In the genomic region with DNA sequence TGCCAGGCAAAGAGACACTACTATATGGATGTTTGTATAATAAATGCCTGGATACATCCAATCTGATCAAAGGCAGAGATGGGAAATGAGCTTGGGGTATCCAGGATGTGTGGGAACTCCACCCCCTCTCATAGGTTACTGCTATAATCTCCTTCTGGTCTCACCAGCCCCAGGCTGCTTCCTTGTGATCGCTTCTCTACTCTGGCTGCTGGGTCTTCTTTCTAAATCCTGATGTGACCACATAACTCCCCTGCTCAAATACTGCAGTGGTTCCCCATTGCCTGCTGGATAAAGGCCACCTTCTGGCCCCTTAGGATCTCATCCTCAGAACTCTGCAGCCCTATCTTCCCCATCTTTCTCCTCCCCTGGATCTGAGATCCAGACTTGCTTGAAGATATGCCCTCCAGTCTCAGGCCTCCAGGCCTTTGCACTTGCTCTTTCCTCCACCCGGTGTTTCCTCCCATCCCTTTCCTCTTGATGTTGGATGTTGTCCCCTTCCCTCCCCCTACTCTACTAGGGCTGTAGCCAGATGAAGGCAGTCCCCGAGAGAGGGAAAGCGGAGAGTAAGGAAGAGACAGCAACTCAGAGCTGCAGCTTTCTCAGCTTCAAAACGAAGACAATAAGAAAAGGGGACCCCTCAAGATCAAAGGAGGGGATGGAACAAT, we compare ENCODE assay signal across 11 cellular contexts. TPM values are rescaled to one million over a fixed set of nuclear protein-coding genes. Genes with fewer than 3 reads are reported as not detected.
DNase-seq lines count a peak whose midpoint lies in the region; ATAC-seq and TF ChIP-seq lines count a peak whose summit lies in the region.
"Had no signal": no experiment of that assay in that cellular context is flagged by ENCODE, and none has a peak within 500 bp of the region (broad histone marks: within the 10 kb centered on the region; RNA-seq: fewer than 3 reads in every experiment).

No MANE protein-coding gene starts in this region.

- H3K4me3 ChIP-seq in ectodermal cell (ENCODE audit: insufficient read depth, low read depth, low read length), result peak overlapping the region; percentile 5
- H3K4me3 ChIP-seq: mucosa of descending colon had no signal

- H3K27me3 ChIP-seq in ectodermal cell (ENCODE audit: control insufficient read depth, insufficient read depth, low read length, poor library complexity, severe bottlenecking), result peaks cover 36% of the 10 kb centered on the region

- H3K4me1 ChIP-seq in ectodermal cell (ENCODE audit: control insufficient read depth, insufficient read depth, low read length), result peaks cover 9% of the 10 kb centered on the region

- WGBS in ectodermal cell, 2 experiments, result 15 to 18% methylated on average over 5 of the region's 5 CpGs

- no peaks in the 10 kb centered on the region for H3K36me3 Mint-ChIP-seq in activated CD4-positive, alpha-beta T cell treated with anti-CD3 and anti-CD28 coated beads, Interleukin-2, amount 10 ng/mL, durations not matched to agents 7 days and 5 days (ENCODE audit: low read depth)
- no peaks in the 10 kb centered on the region for H3K36me3 Mint-ChIP-seq in activated CD4-positive, alpha-beta T cell treated with anti-CD3 and anti-CD28 coated beads for 36 hours (ENCODE audit: low read depth)
- H3K36me3 Mint-ChIP-seq in osteocyte (ENCODE audit: unreplicated experiment), result no peaks in the 10 kb centered on the region

- H3K9me3 Mint-ChIP-seq in activated CD4-positive, alpha-beta T cell treated with anti-CD3 and anti-CD28 coated beads, Interleukin-2, amount 10 ng/mL, durations not matched to agents 7 days and 5 days, result no peaks in the 10 kb centered on the region
- H3K9me3 Mint-ChIP-seq in activated CD4-positive, alpha-beta T cell treated with anti-CD3 and anti-CD28 coated beads for 36 hours (ENCODE audit: low read depth), result no peaks in the 10 kb centered on the region
- no peaks in the 10 kb centered on the region for H3K9me3 Mint-ChIP-seq in osteocyte (ENCODE audit: unreplicated experiment)

- peak overlapping the region; percentile 45 for H3K4me3 Mint-ChIP-seq in activated CD4-positive, alpha-beta T cell treated with anti-CD3 and anti-CD28 coated beads, Interleukin-2, amount 10 ng/mL, durations not matched to agents 7 days and 5 days
- no peak overlapping the region for H3K4me3 Mint-ChIP-seq in activated CD4-positive, alpha-beta T cell treated with anti-CD3 and anti-CD28 coated beads for 36 hours
- H3K4me3 Mint-ChIP-seq in osteocyte (ENCODE audit: unreplicated experiment), result peak overlapping the region; percentile 44

- intact Hi-C loops in activated CD4-positive, alpha-beta T cell treated with anti-CD3 and anti-CD28 coated beads for 36 hours (cut with DNase I, micrococcal nuclease), result no loop called here

- DNase-seq in activated CD4-positive, alpha-beta T cell treated with anti-CD3 and anti-CD28 coated beads, Interleukin-2, amount 10 ng/mL, durations not matched to agents 7 days and 5 days, result no peak
- DNase-seq in activated CD4-positive, alpha-beta T cell treated with anti-CD3 and anti-CD28 coated beads for 36 hours, result no peak
- DNase-seq in NCI-H2227 (lab: John Stamatoyannopoulos, UW; ENCODE audit: unreplicated experiment) (peak; percentile 50), osteocyte (ENCODE audit: extremely low spot score, unreplicated experiment) (no peak), SIG-M5 treated with dmso at 0.1 percent for 504 hours (lab: John Stamatoyannopoulos, UW; ENCODE audit: unreplicated experiment) (no peak), DMS114 treated with DMSO at 0.1 percent for 48 hours (lab: John Stamatoyannopoulos, UW; ENCODE audit: unreplicated experiment) (no peak), kidney glomerular epithelial cell (lab: John Stamatoyannopoulos, UW) (no peak)
- DNase-seq: cortex of kidney, T1000 had no signal

- no peaks in the 10 kb centered on the region for H3K36me3 ChIP-seq in ectodermal cell (ENCODE audit: control insufficient read depth, insufficient read depth, low read length)

- H3K27ac Mint-ChIP-seq in activated CD4-positive, alpha-beta T cell treated with anti-CD3 and anti-CD28 coated beads, Interleukin-2, amount 10 ng/mL, durations not matched to agents 7 days and 5 days, result no peak overlapping the region
- no peak overlapping the region for H3K27ac Mint-ChIP-seq in activated CD4-positive, alpha-beta T cell treated with anti-CD3 and anti-CD28 coated beads for 36 hours
- H3K27ac Mint-ChIP-seq in osteocyte (ENCODE audit: unreplicated experiment), result no peak overlapping the region

- ATAC-seq in activated CD4-positive, alpha-beta T cell treated with anti-CD3 and anti-CD28 coated beads for 36 hours, result no peak
- ATAC-seq: mucosa of descending colon had no signal

- H3K27me3 Mint-ChIP-seq in activated CD4-positive, alpha-beta T cell treated with anti-CD3 and anti-CD28 coated beads, Interleukin-2, amount 10 ng/mL, durations not matched to agents 7 days and 5 days, result peaks cover 43% of the 10 kb centered on the region
- H3K27me3 Mint-ChIP-seq in activated CD4-positive, alpha-beta T cell treated with anti-CD3 and anti-CD28 coated beads for 36 hours, result peaks cover 55% of the 10 kb centered on the region
- peaks cover 56% of the 10 kb centered on the region for H3K27me3 Mint-ChIP-seq in osteocyte (ENCODE audit: unreplicated experiment)

- H3K4me1 Mint-ChIP-seq in activated CD4-positive, alpha-beta T cell treated with anti-CD3 and anti-CD28 coated beads, Interleukin-2, amount 10 ng/mL, durations not matched to agents 7 days and 5 days, result peaks cover 5% of the 10 kb centered on the region
- H3K4me1 Mint-ChIP-seq in activated CD4-positive, alpha-beta T cell treated with anti-CD3 and anti-CD28 coated beads for 36 hours, result peaks cover 2% of the 10 kb centered on the region
- H3K4me1 Mint-ChIP-seq in osteocyte (ENCODE audit: unreplicated experiment), result peaks cover 3% of the 10 kb centered on the region

- H3K27ac ChIP-seq in ectodermal cell (ENCODE audit: insufficient read depth, low read depth, low read length, poor library complexity, severe bottlenecking), result no peak overlapping the region

- POLR2A ChIA-PET in activated CD4-positive, alpha-beta T cell treated with anti-CD3 and anti-CD28 coated beads, Interleukin-2, amount 10 ng/mL, durations not matched to agents 7 days and 5 days (lab: Charles Lee), result no interaction called here
- POLR2A ChIA-PET in activated CD4-positive, alpha-beta T cell treated with anti-CD3 and anti-CD28 coated beads for 36 hours (lab: Charles Lee), result interaction anchor here (0.6 kb wide), 1 partner anchor 177 kb away, joined by 3 read pairs; no protein-coding TSS in a partner anchor

- CTCF ChIA-PET in activated CD4-positive, alpha-beta T cell treated with anti-CD3 and anti-CD28 coated beads, Interleukin-2, amount 10 ng/mL, durations not matched to agents 7 days and 5 days (lab: Charles Lee), result interaction anchor here (1.9 kb wide), 1 partner anchor 8 kb away, joined by 5 read pairs; no protein-coding TSS in a partner anchor
- CTCF ChIA-PET in activated CD4-positive, alpha-beta T cell treated with anti-CD3 and anti-CD28 coated beads for 36 hours (lab: Charles Lee), result interaction anchor here (0.6 to 1.1 kb wide), 5 partner anchors 9 to 226 kb away, joined by 3 to 5 read pairs (median 4); a partner anchor contains a TSS

- no peak for TF ChIP-seq CTCF in osteocyte (IDR thresholded peaks at IDR 0.05)

- no peaks in the 10 kb centered on the region for H3K9me3 ChIP-seq in ectodermal cell (ENCODE audit: control insufficient read depth, low read length)
- H3K9me3 ChIP-seq: mucosa of descending colon had no signal

RNA-seq across cellular contexts. Expression of a gene that starts 0.8 kb away (rescaled TPM):
- under 1 TPM in 1 of 2 experiments, not detected in 1; 0.05 TPM for total RNA-seq in activated CD4-positive, alpha-beta T cell treated with anti-CD3 and anti-CD28 coated beads, Interleukin-2, amount 10 ng/mL, durations not matched to agents 7 days and 5 days
- total RNA-seq in activated CD4-positive, alpha-beta T cell treated with anti-CD3 and anti-CD28 coated beads for 36 hours, result under 1 TPM in 1 of 2 experiments, not detected in 1; 0.02 TPM
- polyA plus RNA-seq in ectodermal cell (2013, experiment 1 of 4), result 0.69 TPM
- polyA plus RNA-seq in ectodermal cell (2013, experiment 2 of 4), result 0.57 TPM
- polyA plus RNA-seq in ectodermal cell (2013, experiment 3 of 4), result 0.53 TPM
- 0.89 TPM for polyA plus RNA-seq in ectodermal cell (2013, experiment 4 of 4)
- total RNA-seq in osteocyte, result not detected in 2 replicates

RNA-seq across cellular contexts. Expression of a gene that starts 15.3 kb away (rescaled TPM):
- total RNA-seq in activated CD4-positive, alpha-beta T cell treated with anti-CD3 and anti-CD28 coated beads, Interleukin-2, amount 10 ng/mL, durations not matched to agents 7 days and 5 days, result 10 to 100 TPM; 12.9 to 13.9 TPM
- total RNA-seq in activated CD4-positive, alpha-beta T cell treated with anti-CD3 and anti-CD28 coated beads for 36 hours, result 10 to 100 TPM; 12.8 to 18.4 TPM
- polyA plus RNA-seq in ectodermal cell (2013, experiment 1 of 4), result 23.0 TPM
- polyA plus RNA-seq in ectodermal cell (2013, experiment 2 of 4), result 23.8 TPM
- polyA plus RNA-seq in ectodermal cell (2013, experiment 3 of 4), result 20.4 TPM
- 21.6 TPM for polyA plus RNA-seq in ectodermal cell (2013, experiment 4 of 4)
- total RNA-seq in osteocyte, result 12.2 and 12.5 TPM in 2 replicates

RNA-seq across cellular contexts. Expression of a gene that starts 43.1 kb away (rescaled TPM):
- not detected for total RNA-seq in activated CD4-positive, alpha-beta T cell treated with anti-CD3 and anti-CD28 coated beads, Interleukin-2, amount 10 ng/mL, durations not matched to agents 7 days and 5 days
- not detected for total RNA-seq in activated CD4-positive, alpha-beta T cell treated with anti-CD3 and anti-CD28 coated beads for 36 hours
- 2.5 TPM for polyA plus RNA-seq in ectodermal cell (2013, experiment 1 of 4)
- polyA plus RNA-seq in ectodermal cell (2013, experiment 2 of 4), result 2.1 TPM
- 1.7 TPM for polyA plus RNA-seq in ectodermal cell (2013, experiment 3 of 4)
- 1.3 TPM for polyA plus RNA-seq in ectodermal cell (2013, experiment 4 of 4)
- not detected in 2 replicates for total RNA-seq in osteocyte
